Comparison of ENCODE assay signal across 17 cellular contexts in genomic region chr6:142868917-142869316, GRCh38.
DNase-seq lines count a peak whose midpoint lies in the region; ATAC-seq, FAIRE-seq and TF ChIP-seq lines count a peak whose summit lies in the region.
"Had no signal": no experiment of that assay in that cellular context is flagged by ENCODE, and none has a peak within 500 bp of the region (broad histone marks: within the 10 kb centered on the region; RNA-seq: fewer than 3 reads in every experiment).

No MANE protein-coding gene starts in this region.

- H3K4me3 Mint-ChIP-seq in activated naive CD8-positive, alpha-beta T cell treated with anti-CD3 and anti-CD28 coated beads, Interleukin-2, amount 50 U/mL, for 24 hours, result no peak overlapping the region
- H3K4me3 Mint-ChIP-seq in mesothelial cell of epicardium, result no peak overlapping the region
- H3K4me3 Mint-ChIP-seq: activated CD4-positive, alpha-beta T cell treated with anti-CD3 and anti-CD28 coated beads, Interleukin-2, amount 10 ng/mL, durations not matched to agents 7 days and 5 days had no signal

- no peaks in the 10 kb centered on the region for H3K27me3 Mint-ChIP-seq in activated naive CD8-positive, alpha-beta T cell treated with anti-CD3 and anti-CD28 coated beads, Interleukin-2, amount 50 U/mL, for 24 hours
- no peaks in the 10 kb centered on the region for H3K27me3 Mint-ChIP-seq in mesothelial cell of epicardium (ENCODE audit: low read depth)
- H3K27me3 Mint-ChIP-seq: activated CD4-positive, alpha-beta T cell treated with anti-CD3 and anti-CD28 coated beads, Interleukin-2, amount 10 ng/mL, durations not matched to agents 7 days and 5 days had no signal

- 85% methylated on average over 2 of the region's 2 CpGs for WGBS in suprapubic skin

- no peaks in the 10 kb centered on the region for H3K9me3 ChIP-seq in suprapubic skin
- H3K9me3 ChIP-seq: sigmoid colon had no signal

- H3K36me3 ChIP-seq in ACC112 (ENCODE audit: insufficient read depth, low read length), result no peaks in the 10 kb centered on the region
- H3K36me3 ChIP-seq in suprapubic skin, result no peaks in the 10 kb centered on the region
- H3K36me3 ChIP-seq: sigmoid colon had no signal

- peaks cover 90% of the 10 kb centered on the region for H3K4me1 Mint-ChIP-seq in activated naive CD8-positive, alpha-beta T cell treated with anti-CD3 and anti-CD28 coated beads, Interleukin-2, amount 50 U/mL, for 24 hours
- peaks cover 24% of the 10 kb centered on the region for H3K4me1 Mint-ChIP-seq in mesothelial cell of epicardium

- no peaks in the 10 kb centered on the region for H3K9me3 Mint-ChIP-seq in activated naive CD8-positive, alpha-beta T cell treated with anti-CD3 and anti-CD28 coated beads, Interleukin-2, amount 50 U/mL, for 24 hours
- no peaks in the 10 kb centered on the region for H3K9me3 Mint-ChIP-seq in mesothelial cell of epicardium
- H3K9me3 Mint-ChIP-seq: activated CD4-positive, alpha-beta T cell treated with anti-CD3 and anti-CD28 coated beads, Interleukin-2, amount 10 ng/mL, durations not matched to agents 7 days and 5 days had no signal

- peaks cover 17% of the 10 kb centered on the region for H3K36me3 Mint-ChIP-seq in activated naive CD8-positive, alpha-beta T cell treated with anti-CD3 and anti-CD28 coated beads, Interleukin-2, amount 50 U/mL, for 24 hours (ENCODE audit: low read depth)
- H3K36me3 Mint-ChIP-seq in mesothelial cell of epicardium, result no peaks in the 10 kb centered on the region

- no peak overlapping the region for H2AFZ ChIP-seq in ACC112 (ENCODE audit: low read length, unreplicated experiment)

- H3K4me3 ChIP-seq in ACC112 (ENCODE audit: low read depth, low read length) (no peak overlapping the region), suprapubic skin (no peak overlapping the region)
- H3K4me3 ChIP-seq: sigmoid colon had no signal

- ATAC-seq in activated naive CD8-positive, alpha-beta T cell treated with anti-CD3 and anti-CD28 coated beads, Interleukin-2, amount 50 U/mL, for 24 hours, result no peak
- no peak for ATAC-seq in HG03039 (IDR thresholded peaks at IDR 0.05; ENCODE audit: unreplicated experiment)
- no peak for ATAC-seq in esophagus mucosa
- ATAC-seq: left cardiac atrium had no signal

- TF ChIP-seq CTCF in mesothelial cell of epicardium (IDR thresholded peaks at IDR 0.05; ENCODE audit: unreplicated experiment) (no peak), suprapubic skin (IDR thresholded peaks at IDR 0.05) (no peak)

- FAIRE-seq in GM19239 (lab: Jason Lieb, UNC), result peak; percentile 90
- FAIRE-seq: astrocyte, urothelium cell line had no signal

- H3K27ac Mint-ChIP-seq in activated naive CD8-positive, alpha-beta T cell treated with anti-CD3 and anti-CD28 coated beads, Interleukin-2, amount 50 U/mL, for 24 hours, result peak overlapping the region; percentile 55
- H3K27ac Mint-ChIP-seq in mesothelial cell of epicardium, result peak overlapping the region; percentile 3
- H3K27ac Mint-ChIP-seq: activated CD4-positive, alpha-beta T cell treated with anti-CD3 and anti-CD28 coated beads, Interleukin-2, amount 10 ng/mL, durations not matched to agents 7 days and 5 days had no signal

- H3K4me1 ChIP-seq in ACC112 (ENCODE audit: control insufficient read depth, insufficient read depth, low read length, unreplicated experiment), result peaks cover 50% of the 10 kb centered on the region
- peaks cover 28% of the 10 kb centered on the region for H3K4me1 ChIP-seq in suprapubic skin

- no peak for TF ChIP-seq POLR2A in suprapubic skin (IDR thresholded peaks at IDR 0.05)

- H3K27me3 ChIP-seq in ACC112 (ENCODE audit: insufficient read depth, low read length), result no peaks in the 10 kb centered on the region
- no peaks in the 10 kb centered on the region for H3K27me3 ChIP-seq in suprapubic skin
- H3K27me3 ChIP-seq: sigmoid colon had no signal

- peak overlapping the region; percentile 40; the same call in 1 of the 2 replicates for H3K27ac ChIP-seq in ACC112 (ENCODE audit: low read depth, low read length)
- no peak overlapping the region for H3K27ac ChIP-seq in suprapubic skin
- H3K27ac ChIP-seq: sigmoid colon had no signal

- peaks cover 40% of the 10 kb centered on the region for H3K79me2 ChIP-seq in ACC112 (ENCODE audit: control insufficient read depth, insufficient read depth, low read length, unreplicated experiment)

- no peak for TF ChIP-seq EP300 in suprapubic skin (IDR thresholded peaks at IDR 0.05)

- DNase-seq in GM19239 (ENCODE audit: insufficient read length, low spot score) (no peak), mesothelial cell of epicardium (ENCODE audit: low spot score in 2 of 2, unreplicated experiment in 2 of 2) (no peak), suprapubic skin (ENCODE audit: low spot score in 2 of 2) (no peak), putamen (ENCODE audit: low spot score) (no peak)
- no peak for DNase-seq in activated naive CD8-positive, alpha-beta T cell treated with anti-CD3 and anti-CD28 coated beads, Interleukin-2, amount 50 U/mL, for 24 hours
- DNase-seq: activated CD4-positive, alpha-beta T cell treated with anti-CD3 and anti-CD28 coated beads, Interleukin-2, amount 10 ng/mL, durations not matched to agents 7 days and 5 days; activated naive CD4-positive, alpha-beta T cell treated with Interleukin-2 at 50 U/mL for 16 hours; COR-L47; left cardiac atrium; NCI-H1105; sigmoid colon; stimulated activated CD4-positive, alpha-beta T cell treated with anti-CD3 and anti-CD28 coated beads, Interleukin-1b, Interleukin-23, amount 100 ng/mL, for 48 hours had no signal
